In the genomic region with DNA sequence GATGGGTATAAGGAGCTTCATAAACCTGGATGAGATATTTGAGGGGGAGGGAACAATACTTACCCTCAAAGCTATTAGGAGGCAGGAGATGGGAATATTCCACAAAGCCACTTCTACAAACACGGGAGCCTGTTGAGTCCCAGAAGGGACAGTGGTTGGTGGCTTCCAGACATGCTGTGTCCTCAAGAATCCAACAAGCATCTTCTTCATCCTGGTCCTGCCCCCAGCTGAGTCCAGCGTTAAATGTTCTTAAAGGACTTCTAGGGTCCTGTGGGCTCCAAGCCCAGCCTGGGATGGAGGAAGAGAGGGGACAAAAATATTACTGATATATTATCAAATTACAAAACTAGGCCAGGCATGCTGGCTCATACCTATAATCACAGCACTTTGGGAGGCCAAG, we compare ENCODE assay signal across 13 cellular contexts. TPM values are rescaled to one million over a fixed set of nuclear protein-coding genes. Genes with fewer than 3 reads are reported as not detected.
DNase-seq lines count a peak whose midpoint lies in the region; ATAC-seq lines count a peak whose summit lies in the region.
"Had no signal": no experiment of that assay in that cellular context is flagged by ENCODE, and none has a peak within 500 bp of the region (broad histone marks: within the 10 kb centered on the region; RNA-seq: fewer than 3 reads in every experiment).

No MANE protein-coding gene starts in this region.

- no peak for ATAC-seq in CD4-positive, CD25-positive, alpha-beta regulatory T cell (ENCODE audit: low read depth in 2 of 2)
- no peak for ATAC-seq in activated T-cell treated with anti-CD3 and anti-CD28 coated beads, Interleukin-2, amount 50 U/mL, for 72 hours (replicated peaks in 1 of 2)
- no peak for ATAC-seq in HG03571 (IDR thresholded peaks at IDR 0.05; ENCODE audit: unreplicated experiment)
- ATAC-seq: lower lobe of right lung had no signal

- no peaks in the 10 kb centered on the region for H3K27me3 ChIP-seq in CD4-positive, CD25-positive, alpha-beta regulatory T cell (ENCODE audit: control insufficient read depth, insufficient read depth, low read length)
- H3K27me3 ChIP-seq in HUES48 (ENCODE audit: control insufficient read depth, insufficient read depth, low read length): no peaks in the 10 kb centered on the region
- H3K27me3 ChIP-seq in mucosa of stomach (ENCODE audit: control insufficient read depth, insufficient read depth, low read length): no peaks in the 10 kb centered on the region
- H3K27me3 ChIP-seq: cardiac muscle cell, spleen had no signal

- H3K36me3 ChIP-seq in CD4-positive, CD25-positive, alpha-beta regulatory T cell (ENCODE audit: control insufficient read depth, insufficient read depth, low read length): peaks cover 17% of the 10 kb centered on the region
- H3K36me3 ChIP-seq in HUES48 (ENCODE audit: control insufficient read depth, insufficient read depth, low read length) (peaks cover 25% of the 10 kb centered on the region), mucosa of stomach (ENCODE audit: control insufficient read depth, insufficient read depth, low read length) (peaks cover 11% of the 10 kb centered on the region)

- H3K4me1 ChIP-seq in CD4-positive, CD25-positive, alpha-beta regulatory T cell (ENCODE audit: control insufficient read depth, insufficient read depth, low read length, poor library complexity, severe bottlenecking): peaks cover 53% of the 10 kb centered on the region
- peaks cover 12% of the 10 kb centered on the region; the same call in 1 of the 2 replicates for H3K4me1 ChIP-seq in HUES48 (ENCODE audit: control insufficient read depth, insufficient read depth, low read length)
- peaks cover 39% of the 10 kb centered on the region for H3K4me1 ChIP-seq in mucosa of stomach (ENCODE audit: control insufficient read depth, insufficient read depth, low read length)

- H3K4me3 Mint-ChIP-seq in CD4-positive, CD25-positive, alpha-beta regulatory T cell: peak overlapping the region; percentile 96 to 100 (median 97)
- H3K4me3 Mint-ChIP-seq in activated T-cell treated with anti-CD3 and anti-CD28 coated beads, Interleukin-2, amount 50 U/mL, for 72 hours: peak overlapping the region; percentile 96 to 97

- peaks cover 4% of the 10 kb centered on the region for H3K27me3 Mint-ChIP-seq in CD4-positive, CD25-positive, alpha-beta regulatory T cell
- no peaks in the 10 kb centered on the region for H3K27me3 Mint-ChIP-seq in activated T-cell treated with anti-CD3 and anti-CD28 coated beads, Interleukin-2, amount 50 U/mL, for 72 hours (ENCODE audit: low read depth)

- peak overlapping the region; percentile 93 for H3K4me3 ChIP-seq in CD4-positive, CD25-positive, alpha-beta regulatory T cell (ENCODE audit: low read depth, low read length)
- H3K4me3 ChIP-seq in HUES48 (ENCODE audit: low read depth, low read length) (peak overlapping the region; percentile 73; the same call in 1 of the 2 replicates), mucosa of stomach (ENCODE audit: low read length) (no peak overlapping the region)
- H3K4me3 ChIP-seq: cardiac muscle cell had no signal

- no peak overlapping the region; the same call in 1 of the 2 replicates for H3K9ac ChIP-seq in HUES48 (ENCODE audit: low read depth, low read length)
- peak overlapping the region; percentile 79 for H3K9ac ChIP-seq in mucosa of stomach (ENCODE audit: low read length)

- H3K36me3 Mint-ChIP-seq in CD4-positive, CD25-positive, alpha-beta regulatory T cell: peaks cover 10% of the 10 kb centered on the region
- H3K36me3 Mint-ChIP-seq in activated T-cell treated with anti-CD3 and anti-CD28 coated beads, Interleukin-2, amount 50 U/mL, for 72 hours (ENCODE audit: insufficient read depth in 2 of 2): peaks cover 8 to 19% of the 10 kb centered on the region in 2 donors

- peaks cover 8 to 76% (median 41%) of the 10 kb centered on the region in 4 donors for H3K4me1 Mint-ChIP-seq in CD4-positive, CD25-positive, alpha-beta regulatory T cell
- peaks cover 58% of the 10 kb centered on the region for H3K4me1 Mint-ChIP-seq in activated T-cell treated with anti-CD3 and anti-CD28 coated beads, Interleukin-2, amount 50 U/mL, for 72 hours (ENCODE audit: low read depth)

- no peak overlapping the region for H3K27ac ChIP-seq in CD4-positive, CD25-positive, alpha-beta regulatory T cell (ENCODE audit: insufficient read depth, low read length, poor library complexity, severe bottlenecking)
- peak overlapping the region; percentile 97 for H3K27ac ChIP-seq in HUES48 (ENCODE audit: low read depth, low read length)
- H3K27ac ChIP-seq: lower lobe of right lung had no signal

- H3K27ac Mint-ChIP-seq in CD4-positive, CD25-positive, alpha-beta regulatory T cell: peak overlapping the region in 1 of 3 donors; percentile 5
- H3K27ac Mint-ChIP-seq in activated T-cell treated with anti-CD3 and anti-CD28 coated beads, Interleukin-2, amount 50 U/mL, for 72 hours: peak overlapping the region; percentile 95

- H3K9me3 ChIP-seq in CD4-positive, CD25-positive, alpha-beta regulatory T cell (ENCODE audit: control insufficient read depth in 2 of 2, low read length in 2 of 2): no peaks in the 10 kb centered on the region
- no peaks in the 10 kb centered on the region for H3K9me3 ChIP-seq in HUES48 (ENCODE audit: control insufficient read depth, insufficient read depth, low read length)
- no peaks in the 10 kb centered on the region for H3K9me3 ChIP-seq in mucosa of stomach (ENCODE audit: control insufficient read depth, low read length)
- H3K9me3 ChIP-seq: lower lobe of right lung, spleen had no signal

- DNase-seq in CD4-positive, CD25-positive, alpha-beta regulatory T cell: no peak
- no peak for DNase-seq in activated T-cell treated with anti-CD3 and anti-CD28 coated beads, Interleukin-2, amount 50 U/mL, for 72 hours
- no peak for DNase-seq in inferior parietal cortex (ENCODE audit: extremely low spot score)
- no peak for DNase-seq in activated CD4-positive, CD25-positive, alpha-beta regulatory T cell treated with anti-CD3 and anti-CD28 coated beads, Interleukin-2, amount 50 U/mL, for 72 hours
- no peak for DNase-seq in mesenteric fat pad (ENCODE audit: low spot score)
- DNase-seq: DMS53, lower lobe of right lung, NCI-H1092 treated with DMSO at 0.1 percent for 48 hours, spleen had no signal

- no peaks in the 10 kb centered on the region for H3K9me3 Mint-ChIP-seq in CD4-positive, CD25-positive, alpha-beta regulatory T cell
- H3K9me3 Mint-ChIP-seq in activated T-cell treated with anti-CD3 and anti-CD28 coated beads, Interleukin-2, amount 50 U/mL, for 72 hours: no peaks in the 10 kb centered on the region

RNA-seq across cellular contexts. Expression of gene CSKMT, which starts 2.3 kb away (rescaled TPM):
- 12.3 TPM for total RNA-seq in CD4-positive, CD25-positive, alpha-beta regulatory T cell
- polyA plus RNA-seq in CD4-positive, CD25-positive, alpha-beta regulatory T cell: 1 to 10 TPM; 1.9 to 3.8 (median 2.7) TPM
- total RNA-seq in activated T-cell treated with anti-CD3 and anti-CD28 coated beads, Interleukin-2, amount 50 U/mL, for 72 hours: 10 to 100 TPM; 35.2 to 46.0 TPM
- total RNA-seq in mesenteric fat pad: 13.8 TPM

RNA-seq across cellular contexts. Expression of gene C11orf98, which starts 2.5 kb away (rescaled TPM):
- 30.5 TPM for total RNA-seq in CD4-positive, CD25-positive, alpha-beta regulatory T cell
- 100 to 1,000 TPM; 118 to 149 (median 137) TPM for polyA plus RNA-seq in CD4-positive, CD25-positive, alpha-beta regulatory T cell
- total RNA-seq in activated T-cell treated with anti-CD3 and anti-CD28 coated beads, Interleukin-2, amount 50 U/mL, for 72 hours: 10 to 100 TPM; 59.2 to 62.1 TPM
- total RNA-seq in mesenteric fat pad: 36.9 TPM

RNA-seq across cellular contexts. Expression of gene UQCC3, which starts 4.0 kb away (rescaled TPM):
- 3.5 TPM for total RNA-seq in CD4-positive, CD25-positive, alpha-beta regulatory T cell
- polyA plus RNA-seq in CD4-positive, CD25-positive, alpha-beta regulatory T cell: 10 to 100 TPM; 11.0 to 13.9 (median 12.2) TPM
- 1 to 10 TPM; 5.6 to 7.1 TPM for total RNA-seq in activated T-cell treated with anti-CD3 and anti-CD28 coated beads, Interleukin-2, amount 50 U/mL, for 72 hours
- total RNA-seq in mesenteric fat pad: 7.4 TPM

RNA-seq across cellular contexts. Expression of gene LBHD1, which starts 4.6 kb away (rescaled TPM):
- 9.9 TPM for total RNA-seq in CD4-positive, CD25-positive, alpha-beta regulatory T cell
- polyA plus RNA-seq in CD4-positive, CD25-positive, alpha-beta regulatory T cell: 1 to 10 TPM; 1.8 to 2.6 (median 2.2) TPM
- 10 to 100 TPM in 1 of 2 donors, 1 to 10 TPM in 1; 9.9 to 13.0 TPM for total RNA-seq in activated T-cell treated with anti-CD3 and anti-CD28 coated beads, Interleukin-2, amount 50 U/mL, for 72 hours
- 4.6 TPM for total RNA-seq in mesenteric fat pad

RNA-seq across cellular contexts. Expression of gene UBXN1, which starts 11.4 kb away (rescaled TPM):
- 204 TPM for total RNA-seq in CD4-positive, CD25-positive, alpha-beta regulatory T cell
- 100 to 1,000 TPM; 221 to 252 (median 236) TPM for polyA plus RNA-seq in CD4-positive, CD25-positive, alpha-beta regulatory T cell
- total RNA-seq in activated T-cell treated with anti-CD3 and anti-CD28 coated beads, Interleukin-2, amount 50 U/mL, for 72 hours: 100 to 1,000 TPM; 154 to 163 TPM
- total RNA-seq in mesenteric fat pad: 108 TPM
